In the genomic region with DNA sequence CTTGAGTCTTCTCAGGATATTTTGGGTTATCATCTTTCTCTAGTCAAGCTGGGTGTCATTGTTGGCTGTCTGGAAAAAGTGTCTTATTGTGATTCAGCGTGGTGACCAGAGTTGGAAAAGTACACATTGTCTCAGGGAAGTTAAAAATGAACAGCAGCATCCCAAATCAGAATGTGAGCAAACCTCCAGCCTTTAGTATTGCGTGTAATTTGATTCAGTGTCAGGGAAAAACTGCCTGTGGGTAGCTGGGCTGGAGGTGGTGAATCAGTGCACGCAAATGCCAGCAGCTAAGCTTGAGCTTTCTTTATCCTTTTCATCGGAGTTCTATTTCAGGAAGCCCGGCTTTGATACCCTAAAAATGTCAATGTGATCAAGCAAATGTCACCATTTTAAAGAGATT, we compare ENCODE assay signal across 8 cellular contexts. TPM values are rescaled to one million over a fixed set of nuclear protein-coding genes. Genes with fewer than 3 reads are reported as not detected.
DNase-seq lines count a peak whose midpoint lies in the region; ATAC-seq lines count a peak whose summit lies in the region.

No MANE protein-coding gene starts in this region.

- peak overlapping the region; percentile 27 for H3K4me3 ChIP-seq in SJSA1
- peak overlapping the region; percentile 10 for H3K4me3 ChIP-seq in neuron (ENCODE audit: low read length)

- H3K4me1 ChIP-seq in SJSA1 (replicated peaks) (peaks cover 22% of the 10 kb centered on the region), neuron (ENCODE audit: insufficient read depth, low read length) (peaks cover 24% of the 10 kb centered on the region)

- no peak for ATAC-seq in GM18498 (IDR thresholded peaks at IDR 0.05; ENCODE audit: unreplicated experiment)

- peak; percentile 85 for DNase-seq in EH (ENCODE audit: low read depth)
- peak in 1 of 2 experiments; percentile 57 for DNase-seq in SJSA1 (ENCODE audit: low read depth in 1 of 2, low spot score in 2 of 2)
- DNase-seq in fibroblast of the conjunctiva (ENCODE audit: low read depth), result peak; percentile 4
- DNase-seq in ACHN, result no peak
- DNase-seq in HuH-7.5 (ENCODE audit: low spot score), result no peak
- DNase-seq in mucosa of gallbladder (ENCODE audit: low spot score), result no peak

- H3K27ac ChIP-seq in SJSA1, result peak overlapping the region; percentile 30

- H2AFZ ChIP-seq in neuron (ENCODE audit: low read depth, low read length), result peak overlapping the region; percentile 28

- in situ Hi-C loops in ACHN (cut with HindIII; ENCODE audit: low pct_ligation_motif_present, low pct_unique_long_range_greater_than_20kb, low sequenced_read_pairs), result no loop called here

- H3K36me3 ChIP-seq in SJSA1 (peaks cover 3% of the 10 kb centered on the region; the same call in 1 of the 2 replicates), neuron (ENCODE audit: insufficient read depth, low read length) (peaks cover under 1% of the 10 kb centered on the region)

- H3K9me3 ChIP-seq in SJSA1 (replicated peaks), result no peaks in the 10 kb centered on the region
- no peaks in the 10 kb centered on the region for H3K9me3 ChIP-seq in neuron (ENCODE audit: low read length)

- H3K27me3 ChIP-seq in SJSA1 (replicated peaks), result no peaks in the 10 kb centered on the region
- H3K27me3 ChIP-seq in neuron (ENCODE audit: insufficient read depth, low read length), result no peaks in the 10 kb centered on the region

RNA-seq across cellular contexts. Expression of a gene that starts 25.9 kb away (rescaled TPM):
- total RNA-seq in SJSA1 (2014; rRNA removed; shearing (Covaris generic)), result not detected in 2 replicates
- not detected for total RNA-seq in mucosa of gallbladder

Comparison
In these comparisons a context has a peak if more than half of its experiments do, and no peak if none do; other contexts are left out.
1. DNase-seq: peak in EH (single experiment) and fibroblast of the conjunctiva (single experiment); none in ACHN (single experiment), HuH-7.5 (single experiment) and mucosa of gallbladder (single experiment).